22 cellular contexts compared by ENCODE assay signal in the genomic region with DNA sequence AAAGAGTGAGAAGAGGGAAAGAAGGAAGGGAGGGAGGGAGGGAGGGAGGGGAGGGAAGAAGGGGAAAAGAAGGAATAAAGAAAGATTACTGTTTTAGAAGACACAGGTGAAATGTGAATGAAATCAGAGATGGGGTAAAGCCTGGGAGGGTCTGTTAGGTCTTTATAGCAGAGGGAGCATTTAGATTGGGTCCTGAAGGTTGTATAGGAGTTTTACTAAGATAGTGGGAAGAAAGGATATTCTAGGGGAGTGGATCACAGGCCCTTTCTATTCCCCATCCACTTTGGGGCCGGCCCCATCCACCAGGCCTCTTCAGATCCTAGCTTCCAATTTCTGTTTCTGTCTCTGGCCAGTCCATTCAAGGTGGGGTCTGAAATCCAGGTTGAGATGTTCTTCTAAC. TPM values are rescaled to one million over a fixed set of nuclear protein-coding genes. Genes with fewer than 3 reads are reported as not detected.
A peak's percentile ranks its signal among the peaks of the same experiment; 100 is the strongest.
DNase-seq lines count a peak whose midpoint lies in the region; ATAC-seq and TF ChIP-seq lines count a peak whose summit lies in the region.
"Had no signal": no experiment of that assay in that cellular context is flagged by ENCODE, and none has a peak within 500 bp of the region (broad histone marks: within the 10 kb centered on the region; RNA-seq: fewer than 3 reads in every experiment).

No MANE protein-coding gene starts in this region.

- no peak for DNase-seq in activated CD4-positive, alpha-beta T cell treated with anti-CD3 and anti-CD28 coated beads, Interleukin-2, amount 10 ng/mL, durations not matched to agents 7 days and 5 days
- DNase-seq in activated CD4-positive, alpha-beta T cell treated with anti-CD3 and anti-CD28 coated beads for 1 hour, result no peak
- no peak for DNase-seq in activated T-helper 1 cell treated with anti-CD3 and anti-CD28 coated beads, Interleukin-12 subunit alpha, Interleukin-12 subunit beta, Interleukin-2, Interleukin-4 antibody, amounts not matched to agents 30 ng/mL and 10 ng/mL and 1 ng/mL, durations not matched to agents 14 hours and 24 hours and 36 hours (ENCODE audit: low spot score)
- DNase-seq in COLO829 (ENCODE audit: low spot score), result no peak
- no peak for DNase-seq in foreskin keratinocyte
- DNase-seq: COR-L47, DMS79, NCI-H1105, NCI-H146, NCI-H2029, NCI-H2227 treated with DMSO at 0.1 percent for 48 hours, NCI-H510A treated with DMSO at 0.1 percent for 48 hours, NCI-H748 treated with DMSO at 0.1 percent for 48 hours, SHP77 treated with DMSO at 0.1 percent for 48 hours had no signal

- H3K4me1 Mint-ChIP-seq in activated CD4-positive, alpha-beta T cell treated with anti-CD3 and anti-CD28 coated beads, Interleukin-2, amount 10 ng/mL, durations not matched to agents 7 days and 5 days, result peaks cover 66% of the 10 kb centered on the region
- peaks cover 80% of the 10 kb centered on the region for H3K4me1 Mint-ChIP-seq in activated T-helper 1 cell treated with anti-CD3 and anti-CD28 coated beads, Interleukin-12 subunit alpha, Interleukin-12 subunit beta, Interleukin-2, Interleukin-4 antibody, amounts not matched to agents 30 ng/mL and 10 ng/mL and 1 ng/mL, durations not matched to agents 14 hours and 24 hours and 36 hours (ENCODE audit: low read depth)
- H3K4me1 Mint-ChIP-seq in nephron, result peaks cover 47% of the 10 kb centered on the region

- H3K4me2 ChIP-seq in BLaER1 treated with 17β-estradiol and CSF1 and Interleukin-3, amounts not matched to agents 10 nM and 100 nM, result peak overlapping the region in 9 of 11 experiments; percentile 77 to 97 (median 88); a peak in 16 of 22 replicates
- H3K4me2 ChIP-seq: GM23338, KMS-11 had no signal

- no peaks in the 10 kb centered on the region for H4K20me1 ChIP-seq in BLaER1 treated with 17β-estradiol and CSF1 and Interleukin-3, amounts not matched to agents 10 nM and 100 nM

- no peaks in the 10 kb centered on the region for H3K36me3 ChIP-seq in BLaER1 treated with 17β-estradiol and CSF1 and Interleukin-3, amounts not matched to agents 10 nM and 100 nM
- H3K36me3 ChIP-seq: HAP-1 had no signal

- H3K4me3 Mint-ChIP-seq in activated CD4-positive, alpha-beta T cell treated with anti-CD3 and anti-CD28 coated beads, Interleukin-2, amount 10 ng/mL, durations not matched to agents 7 days and 5 days, result no peak overlapping the region
- H3K4me3 Mint-ChIP-seq in activated T-helper 1 cell treated with anti-CD3 and anti-CD28 coated beads, Interleukin-12 subunit alpha, Interleukin-12 subunit beta, Interleukin-2, Interleukin-4 antibody, amounts not matched to agents 30 ng/mL and 10 ng/mL and 1 ng/mL, durations not matched to agents 14 hours and 24 hours and 36 hours, result no peak overlapping the region
- H3K4me3 Mint-ChIP-seq in nephron, result no peak overlapping the region
- H3K4me3 Mint-ChIP-seq: GM23338 had no signal

- peak overlapping the region in 3 of 11 experiments; percentile 56 to 69 (median 68); a peak in 4 of 22 replicates for H3K9ac ChIP-seq in BLaER1 treated with 17β-estradiol and CSF1 and Interleukin-3, amounts not matched to agents 10 nM and 100 nM
- H3K9ac ChIP-seq: KMS-11 had no signal

- POLR2A ChIA-PET in activated CD4-positive, alpha-beta T cell treated with anti-CD3 and anti-CD28 coated beads, Interleukin-2, amount 10 ng/mL, durations not matched to agents 7 days and 5 days (lab: Charles Lee), result no interaction called here

- intact Hi-C loops in activated T-helper 1 cell treated with anti-CD3 and anti-CD28 coated beads, Interleukin-12 subunit alpha, Interleukin-12 subunit beta, Interleukin-2, Interleukin-4 antibody, amounts not matched to agents 30 ng/mL and 10 ng/mL and 1 ng/mL, durations not matched to agents 14 hours and 24 hours and 36 hours (cut with micrococcal nuclease), result no loop called here

- H3K27ac Mint-ChIP-seq in activated CD4-positive, alpha-beta T cell treated with anti-CD3 and anti-CD28 coated beads, Interleukin-2, amount 10 ng/mL, durations not matched to agents 7 days and 5 days, result peak overlapping the region; percentile 52
- peak overlapping the region; percentile 93 for H3K27ac Mint-ChIP-seq in activated T-helper 1 cell treated with anti-CD3 and anti-CD28 coated beads, Interleukin-12 subunit alpha, Interleukin-12 subunit beta, Interleukin-2, Interleukin-4 antibody, amounts not matched to agents 30 ng/mL and 10 ng/mL and 1 ng/mL, durations not matched to agents 14 hours and 24 hours and 36 hours
- H3K27ac Mint-ChIP-seq in nephron, result peak overlapping the region; percentile 47 to 93 (median 90)

- peaks cover 2% of the 10 kb centered on the region for H3K36me3 Mint-ChIP-seq in activated CD4-positive, alpha-beta T cell treated with anti-CD3 and anti-CD28 coated beads, Interleukin-2, amount 10 ng/mL, durations not matched to agents 7 days and 5 days (ENCODE audit: low read depth)
- peaks cover 23% of the 10 kb centered on the region for H3K36me3 Mint-ChIP-seq in activated T-helper 1 cell treated with anti-CD3 and anti-CD28 coated beads, Interleukin-12 subunit alpha, Interleukin-12 subunit beta, Interleukin-2, Interleukin-4 antibody, amounts not matched to agents 30 ng/mL and 10 ng/mL and 1 ng/mL, durations not matched to agents 14 hours and 24 hours and 36 hours (ENCODE audit: low read depth)
- H3K36me3 Mint-ChIP-seq in nephron (ENCODE audit: low read depth), result no peaks in the 10 kb centered on the region

- no peaks in the 10 kb centered on the region for H3K27me3 ChIP-seq in BLaER1 treated with 17β-estradiol and CSF1 and Interleukin-3, amounts not matched to agents 10 nM and 100 nM
- H3K27me3 ChIP-seq in foreskin keratinocyte, result peaks cover 3% of the 10 kb centered on the region

- no peak overlapping the region for H3K4me3 ChIP-seq in BLaER1 treated with 17β-estradiol and CSF1 and Interleukin-3, amounts not matched to agents 10 nM and 100 nM
- H3K4me3 ChIP-seq: GM23338, HAP-1, SK-N-MC had no signal

- H3K27ac ChIP-seq in BLaER1 treated with 17β-estradiol and CSF1 and Interleukin-3, amounts not matched to agents 10 nM and 100 nM, result peak overlapping the region in 6 of 11 experiments; percentile 57 to 84 (median 66); a peak in 9 of 22 replicates
- H3K27ac ChIP-seq in foreskin keratinocyte, result no peak overlapping the region
- H3K27ac ChIP-seq: KMS-11, RWPE1 had no signal

- no peaks in the 10 kb centered on the region; a peak in 1 of 22 replicates for H3K9me3 ChIP-seq in BLaER1 treated with 17β-estradiol and CSF1 and Interleukin-3, amounts not matched to agents 10 nM and 100 nM (replicated peaks in 1 of 11)
- H3K9me3 ChIP-seq: HAP-1 had no signal

- peaks cover 53 to 90% (median 84%) of the 10 kb centered on the region in 10 experiments for H3K4me1 ChIP-seq in BLaER1 treated with 17β-estradiol and CSF1 and Interleukin-3, amounts not matched to agents 10 nM and 100 nM
- H3K4me1 ChIP-seq in foreskin keratinocyte, result no peaks in the 10 kb centered on the region

- H3K9me3 Mint-ChIP-seq in activated CD4-positive, alpha-beta T cell treated with anti-CD3 and anti-CD28 coated beads, Interleukin-2, amount 10 ng/mL, durations not matched to agents 7 days and 5 days, result peaks cover 3% of the 10 kb centered on the region
- no peaks in the 10 kb centered on the region for H3K9me3 Mint-ChIP-seq in activated T-helper 1 cell treated with anti-CD3 and anti-CD28 coated beads, Interleukin-12 subunit alpha, Interleukin-12 subunit beta, Interleukin-2, Interleukin-4 antibody, amounts not matched to agents 30 ng/mL and 10 ng/mL and 1 ng/mL, durations not matched to agents 14 hours and 24 hours and 36 hours
- no peaks in the 10 kb centered on the region for H3K9me3 Mint-ChIP-seq in nephron
- H3K9me3 Mint-ChIP-seq: GM23338 had no signal

- no peak for ATAC-seq in foreskin keratinocyte
- ATAC-seq: GM23338 had no signal

- CTCF ChIA-PET in activated CD4-positive, alpha-beta T cell treated with anti-CD3 and anti-CD28 coated beads, Interleukin-2, amount 10 ng/mL, durations not matched to agents 7 days and 5 days (lab: Charles Lee), result interaction anchor here (0.6 to 2.5 kb wide), 4 partner anchors 15 to 96 kb away, joined by 4 to 7 read pairs (median 5); a partner anchor contains a TSS

- TF ChIP-seq CTCF in nephron (IDR thresholded peaks at IDR 0.05; ENCODE audit: unreplicated experiment in 3 of 3) (no peak), foreskin keratinocyte (conservative IDR thresholded peaks at IDR 0.05) (no peak)

- H3K27me3 Mint-ChIP-seq in activated CD4-positive, alpha-beta T cell treated with anti-CD3 and anti-CD28 coated beads, Interleukin-2, amount 10 ng/mL, durations not matched to agents 7 days and 5 days, result peaks cover 11% of the 10 kb centered on the region
- H3K27me3 Mint-ChIP-seq in activated T-helper 1 cell treated with anti-CD3 and anti-CD28 coated beads, Interleukin-12 subunit alpha, Interleukin-12 subunit beta, Interleukin-2, Interleukin-4 antibody, amounts not matched to agents 30 ng/mL and 10 ng/mL and 1 ng/mL, durations not matched to agents 14 hours and 24 hours and 36 hours (ENCODE audit: insufficient read depth), result peaks cover 2% of the 10 kb centered on the region
- no peaks in the 10 kb centered on the region for H3K27me3 Mint-ChIP-seq in nephron (ENCODE audit: low read depth)

RNA-seq across cellular contexts. Expression of a gene that starts 35.5 kb away (rescaled TPM):
- total RNA-seq in activated CD4-positive, alpha-beta T cell treated with anti-CD3 and anti-CD28 coated beads, Interleukin-2, amount 10 ng/mL, durations not matched to agents 7 days and 5 days, result not detected
- not detected in 2 replicates for total RNA-seq in activated T-helper 1 cell treated with anti-CD3 and anti-CD28 coated beads, Interleukin-12 subunit alpha, Interleukin-12 subunit beta, Interleukin-2, Interleukin-4 antibody, amounts not matched to agents 30 ng/mL and 10 ng/mL and 1 ng/mL, durations not matched to agents 14 hours and 24 hours and 36 hours
- total RNA-seq in foreskin keratinocyte, result not detected in 2 replicates
- not detected in 2 replicates for polyA plus RNA-seq in foreskin keratinocyte
- total RNA-seq: GM23338, HT1080 had no signal
- polyA plus RNA-seq: GM23338 had no signal

RNA-seq across cellular contexts. Expression of a gene that starts 40.6 kb away (rescaled TPM):
- total RNA-seq in activated CD4-positive, alpha-beta T cell treated with anti-CD3 and anti-CD28 coated beads, Interleukin-2, amount 10 ng/mL, durations not matched to agents 7 days and 5 days, result 10 to 100 TPM; 28.5 to 33.9 TPM
- 67.1 and 67.3 TPM in 2 replicates for total RNA-seq in activated T-helper 1 cell treated with anti-CD3 and anti-CD28 coated beads, Interleukin-12 subunit alpha, Interleukin-12 subunit beta, Interleukin-2, Interleukin-4 antibody, amounts not matched to agents 30 ng/mL and 10 ng/mL and 1 ng/mL, durations not matched to agents 14 hours and 24 hours and 36 hours
- 64.2 and 70.9 TPM in 2 replicates for total RNA-seq in foreskin keratinocyte
- polyA plus RNA-seq in foreskin keratinocyte, result 130 and 132 TPM in 2 replicates

RNA-seq across cellular contexts. Expression of a gene that starts 56.6 kb away (rescaled TPM):
- 10 to 100 TPM; 24.1 to 26.6 TPM for total RNA-seq in activated CD4-positive, alpha-beta T cell treated with anti-CD3 and anti-CD28 coated beads, Interleukin-2, amount 10 ng/mL, durations not matched to agents 7 days and 5 days
- 24.0 TPM in 2 replicates for total RNA-seq in activated T-helper 1 cell treated with anti-CD3 and anti-CD28 coated beads, Interleukin-12 subunit alpha, Interleukin-12 subunit beta, Interleukin-2, Interleukin-4 antibody, amounts not matched to agents 30 ng/mL and 10 ng/mL and 1 ng/mL, durations not matched to agents 14 hours and 24 hours and 36 hours
- total RNA-seq in foreskin keratinocyte, result 22.7 and 23.2 TPM in 2 replicates
- 20.0 and 21.2 TPM in 2 replicates for polyA plus RNA-seq in foreskin keratinocyte
